In the genomic region with DNA sequence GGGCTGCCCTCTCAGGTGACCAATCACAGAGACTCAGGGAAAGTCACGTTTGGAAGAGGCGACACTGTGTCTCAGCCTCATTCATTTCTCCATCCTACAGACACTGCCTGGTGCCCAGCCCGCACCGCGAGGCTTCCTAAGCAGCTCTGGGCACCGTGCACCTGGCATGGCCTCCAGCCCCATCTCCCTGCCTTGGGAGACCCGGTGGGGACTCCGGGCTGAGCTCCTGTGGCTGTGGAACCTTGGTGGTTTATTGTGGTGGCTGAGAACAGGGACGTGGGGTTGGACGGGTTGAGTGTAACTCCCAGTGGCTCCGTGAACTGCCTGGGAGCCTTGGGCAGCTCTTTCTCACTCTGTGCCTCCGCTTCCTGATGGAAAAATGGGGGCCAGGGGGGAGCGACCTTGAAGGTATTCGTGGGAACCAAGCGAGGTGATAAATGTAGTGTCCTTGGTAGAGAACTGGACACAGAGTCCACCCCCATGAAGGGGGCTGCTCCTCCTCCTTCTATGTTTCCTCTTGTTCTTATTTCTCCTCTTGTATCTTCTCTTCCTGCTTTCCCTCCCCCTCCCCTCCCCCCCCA, we compare ENCODE assay signal across 10 cellular contexts.
A peak's percentile ranks its signal among the peaks of the same experiment; 100 is the strongest.
DNase-seq lines count a peak whose midpoint lies in the region; ATAC-seq, FAIRE-seq and TF ChIP-seq lines count a peak whose summit lies in the region.
"Had no signal": no experiment of that assay in that cellular context is flagged by ENCODE, and none has a peak within 500 bp of the region (broad histone marks: within the 10 kb centered on the region; RNA-seq: fewer than 3 reads in every experiment).

No MANE protein-coding gene starts in this region.

- peak; percentile 68 for DNase-seq in activated CD4-positive, alpha-beta T cell treated with anti-CD3 and anti-CD28 coated beads, Interleukin-2, amount 10 ng/mL, durations not matched to agents 24 days and 14 days
- no peak for DNase-seq in activated CD4-positive, alpha-beta T cell treated with anti-CD3 and anti-CD28 coated beads, Interleukin-2, amount 50 U/mL, for 48 hours
- DNase-seq in T-helper 17 cell, result no peak
- DNase-seq in keratinocyte (ENCODE audit: low read depth, low spot score), result no peak
- no peak for DNase-seq in T-helper 1 cell

- whole genome bisulfite sequencing in thymus, result 75% methylated on average over 15 of the region's 15 CpGs

- H3K9me3 Mint-ChIP-seq in activated CD4-positive, alpha-beta T cell treated with anti-CD3 and anti-CD28 coated beads, Interleukin-2, amount 10 ng/mL, durations not matched to agents 24 days and 14 days, result no peaks in the 10 kb centered on the region

- H3K4me1 ChIP-seq in keratinocyte (ENCODE audit: control insufficient read depth, extremely low read depth, insufficient read depth, low read length) (peaks cover 24% of the 10 kb centered on the region), thymus (ENCODE audit: control insufficient read depth, insufficient read depth, low read length) (peaks cover 6% of the 10 kb centered on the region)

- dilution Hi-C loops in keratinocyte (cut with MboI; ENCODE audit: extremely low pct_ligation_motif_present, low sequenced_read_pairs), result no loop called here

- no peaks in the 10 kb centered on the region for H3K36me3 Mint-ChIP-seq in activated CD4-positive, alpha-beta T cell treated with anti-CD3 and anti-CD28 coated beads, Interleukin-2, amount 10 ng/mL, durations not matched to agents 24 days and 14 days (ENCODE audit: low read depth)
- no peaks in the 10 kb centered on the region for H3K36me3 Mint-ChIP-seq in T-helper 17 cell (ENCODE audit: low read depth)

- ATAC-seq in T-helper 17 cell (peak; percentile 27), HG03139 (IDR thresholded peaks at IDR 0.05; ENCODE audit: unreplicated experiment) (no peak), HG03095 (IDR thresholded peaks at IDR 0.05; ENCODE audit: unreplicated experiment) (no peak)

- no peak overlapping the region for H3K4me3 ChIP-seq in keratinocyte (ENCODE audit: control insufficient read depth in 2 of 3, extremely low read depth in 1 of 3, insufficient read depth in 2 of 3, low read depth in 1 of 3, low read length in 3 of 3)
- no peak overlapping the region for H3K4me3 ChIP-seq in thymus (ENCODE audit: low read length)

- H3K4me1 Mint-ChIP-seq in activated CD4-positive, alpha-beta T cell treated with anti-CD3 and anti-CD28 coated beads, Interleukin-2, amount 10 ng/mL, durations not matched to agents 24 days and 14 days, result peaks cover 20% of the 10 kb centered on the region
- H3K4me1 Mint-ChIP-seq in T-helper 17 cell, result peaks cover 24% of the 10 kb centered on the region

- no peak overlapping the region for H3K4me3 Mint-ChIP-seq in activated CD4-positive, alpha-beta T cell treated with anti-CD3 and anti-CD28 coated beads, Interleukin-2, amount 10 ng/mL, durations not matched to agents 24 days and 14 days
- peak overlapping the region; percentile 43 for H3K4me3 Mint-ChIP-seq in T-helper 17 cell

- H3K27ac ChIP-seq in keratinocyte (ENCODE audit: control insufficient read depth, insufficient read depth, low read length) (peak overlapping the region; percentile 51), thymus (ENCODE audit: low read depth) (peak overlapping the region; percentile 15)

- peaks cover 83% of the 10 kb centered on the region for H3K79me2 ChIP-seq in keratinocyte (ENCODE audit: control insufficient read depth, insufficient read depth, low read length)

- no peaks in the 10 kb centered on the region for H3K9me3 ChIP-seq in T-helper 17 cell (ENCODE audit: control insufficient read depth, low read length, poor library complexity, severe bottlenecking)
- H3K9me3 ChIP-seq in keratinocyte (ENCODE audit: control insufficient read depth, low read depth, low read length), result no peaks in the 10 kb centered on the region
- no peaks in the 10 kb centered on the region for H3K9me3 ChIP-seq in thymus (ENCODE audit: control insufficient read depth)

- TF ChIP-seq CTCF in keratinocyte (optimal IDR thresholded peaks at IDR 0.05 in 1 of 3, IDR thresholded peaks at IDR 0.05 in 1 of 3, conservative IDR thresholded peaks at IDR 0.05 in 1 of 3; ENCODE audit: extremely low read depth in 1 of 3, insufficient read depth in 2 of 3, low read length in 3 of 3), result no peak

- H3K36me3 ChIP-seq in keratinocyte (ENCODE audit: control insufficient read depth in 2 of 2, extremely low read depth in 1 of 2, insufficient read depth in 2 of 2, low read length in 2 of 2) (peaks cover 8 to 27% of the 10 kb centered on the region in 2 experiments), thymus (ENCODE audit: control insufficient read depth, insufficient read depth) (no peaks in the 10 kb centered on the region)

- no peak overlapping the region for H3K27ac Mint-ChIP-seq in activated CD4-positive, alpha-beta T cell treated with anti-CD3 and anti-CD28 coated beads, Interleukin-2, amount 10 ng/mL, durations not matched to agents 24 days and 14 days
- peak overlapping the region; percentile 51 for H3K27ac Mint-ChIP-seq in T-helper 17 cell

- H3K9me1 ChIP-seq in keratinocyte (ENCODE audit: control insufficient read depth, extremely low read depth, insufficient read depth, low read length), result peaks cover 28% of the 10 kb centered on the region

- H3K27me3 ChIP-seq in keratinocyte (ENCODE audit: control insufficient read depth, extremely low read depth, insufficient read depth, low read length), result no peaks in the 10 kb centered on the region
- H3K27me3 ChIP-seq in thymus (ENCODE audit: control insufficient read depth, insufficient read depth), result no peaks in the 10 kb centered on the region

- H3K27me3 Mint-ChIP-seq in activated CD4-positive, alpha-beta T cell treated with anti-CD3 and anti-CD28 coated beads, Interleukin-2, amount 10 ng/mL, durations not matched to agents 24 days and 14 days, result peaks cover 3% of the 10 kb centered on the region
- H3K27me3 Mint-ChIP-seq in T-helper 17 cell, result no peaks in the 10 kb centered on the region

- intact Hi-C loops in activated CD4-positive, alpha-beta T cell treated with anti-CD3 and anti-CD28 coated beads, Interleukin-2, amount 10 ng/mL, durations not matched to agents 24 days and 14 days (cut with micrococcal nuclease), result no loop called here

- FAIRE-seq in keratinocyte (lab: Jason Lieb, UNC), result no peak
- FAIRE-seq: astrocyte, GM19239 had no signal

- H3K9ac ChIP-seq in keratinocyte (ENCODE audit: control insufficient read depth, extremely low read depth, insufficient read depth, low read length), result peak overlapping the region; percentile 13

- no peak overlapping the region for H2AFZ ChIP-seq in keratinocyte (ENCODE audit: control insufficient read depth, low read length)

- H4K20me1 ChIP-seq in keratinocyte (ENCODE audit: control insufficient read depth, extremely low read depth, insufficient read depth, low read length), result peaks cover 76% of the 10 kb centered on the region

- peak overlapping the region; percentile 14 for H3K4me2 ChIP-seq in keratinocyte (ENCODE audit: control insufficient read depth, extremely low read depth, insufficient read depth, low read depth, low read length)
